In genomic region chr2:28566441-28567075, GRCh38 we compare ENCODE assay signal across 8 cellular contexts.
DNase-seq lines count a peak whose midpoint lies in the region; ATAC-seq lines count a peak whose summit lies in the region.

No MANE protein-coding gene starts in this region.

- H3K9me3 ChIP-seq in endocrine pancreas (ENCODE audit: control insufficient read depth, low read length) = no peaks in the 10 kb centered on the region
- no peaks in the 10 kb centered on the region for H3K9me3 ChIP-seq in mesodermal cell (ENCODE audit: control insufficient read depth, low read length)

- peak; percentile 80 for DNase-seq in COR-L47 (lab: John Stamatoyannopoulos, UW)
- peak; percentile 79 for DNase-seq in HT1080 (ENCODE audit: low read depth)
- peak; percentile 79 to 81 for DNase-seq in NOMO-1 (lab: John Stamatoyannopoulos, UW; ENCODE audit: unreplicated experiment in 2 of 2)
- peak; percentile 65 for DNase-seq in activated CD8-positive, alpha-beta memory T cell treated with anti-CD3 and anti-CD28 coated beads, Interleukin-2, amount 50 U/mL, for 24 hours (ENCODE audit: extremely low read depth)
- peak; percentile 89 for DNase-seq in stimulated activated CD8-positive, alpha-beta memory T cell treated with anti-CD3 and anti-CD28 coated beads, Interleukin-15, amount 100 ng/mL, for 24 hours (ENCODE audit: low read depth)

- peak; percentile 97 for ATAC-seq in GM21381 (IDR thresholded peaks at IDR 0.05; ENCODE audit: unreplicated experiment)

- H3K36me3 ChIP-seq in endocrine pancreas (ENCODE audit: control insufficient read depth, insufficient read depth, low read length) (no peaks in the 10 kb centered on the region), mesodermal cell (ENCODE audit: control insufficient read depth, insufficient read depth, low read length) (no peaks in the 10 kb centered on the region)

- H3K4me3 ChIP-seq in endocrine pancreas (ENCODE audit: control insufficient read depth, insufficient read depth, low read length) (peak overlapping the region; percentile 77), mesodermal cell (ENCODE audit: extremely low read depth, insufficient read depth, low read length, poor library complexity, severe bottlenecking) (peak overlapping the region; percentile 39)

- H3K9ac ChIP-seq in endocrine pancreas (ENCODE audit: control insufficient read depth, insufficient read depth, low read length) = peak overlapping the region; percentile 75

- no peaks in the 10 kb centered on the region for H3K27me3 ChIP-seq in endocrine pancreas (ENCODE audit: control insufficient read depth, insufficient read depth, low read length)

- H3K4me1 ChIP-seq in endocrine pancreas (ENCODE audit: control insufficient read depth, insufficient read depth, low read length) = no peaks in the 10 kb centered on the region
- peaks cover 3% of the 10 kb centered on the region for H3K4me1 ChIP-seq in mesodermal cell (ENCODE audit: control insufficient read depth, insufficient read depth, low read length, poor library complexity, severe bottlenecking)

- H3K27ac ChIP-seq in mesodermal cell (ENCODE audit: low read depth, low read length, severe bottlenecking) = peak overlapping the region; percentile 36

- 0 to 1% methylated on average over 29 to 32 of the region's 43 CpGs for WGBS in mesodermal cell (ENCODE audit: insufficient coverage in 2 of 2), 2 experiments

Comparison
In these comparisons a context has a peak if more than half of its experiments do, and no peak if none do; other contexts are left out.
1. Peak in every context shown above with its lines: DNase-seq, ATAC-seq, H3K4me3 ChIP-seq and H3K27ac ChIP-seq.